ENCODE assay signal across 10 cellular contexts in genomic region chr7:6010370-6010769, GRCh38. TPM values are rescaled to one million over a fixed set of nuclear protein-coding genes. Genes with fewer than 3 reads are reported as not detected.
DNase-seq lines count a peak whose midpoint lies in the region; ATAC-seq, FAIRE-seq and TF ChIP-seq lines count a peak whose summit lies in the region.
"Not testable (repeated sequence)": the region's sequence is repeated elsewhere in the genome, so short reads cannot be mapped to it uniquely, and the experiment has no call there.
"Had no signal": no experiment of that assay in that cellular context is flagged by ENCODE, and none has a peak within 500 bp of the region (broad histone marks: within the 10 kb centered on the region; RNA-seq: fewer than 3 reads in every experiment).

No MANE protein-coding gene starts in this region.

- peak overlapping the region; percentile 86 for H3K4me3 Mint-ChIP-seq in activated CD4-positive, alpha-beta memory T cell treated with anti-CD3 and anti-CD28 coated beads, Interleukin-2, amount 10 ng/mL, durations not matched to agents 7 days and 5 days

- H3K9me3 Mint-ChIP-seq in activated CD4-positive, alpha-beta memory T cell treated with anti-CD3 and anti-CD28 coated beads, Interleukin-2, amount 10 ng/mL, durations not matched to agents 7 days and 5 days, result not testable (repeated sequence)

- H3K4me1 ChIP-seq in GM23248 (ENCODE audit: insufficient read depth) (peaks cover 32% of the 10 kb centered on the region), OCI-LY1 (ENCODE audit: insufficient read depth, low read length, severe bottlenecking) (peaks cover 27% of the 10 kb centered on the region), K562 (replicated peaks in 1 of 2; ENCODE audit: control insufficient read depth in 2 of 2, insufficient read depth in 2 of 2, low read length in 2 of 2) (peaks cover 12 to 15% of the 10 kb centered on the region in 2 experiments; a peak in 4 of 5 replicates), muscle layer of duodenum (ENCODE audit: control insufficient read depth in 1 of 2, insufficient read depth in 2 of 2, low read length in 2 of 2) (peaks cover 0 to 28% of the 10 kb centered on the region in 2 donors), skeletal muscle satellite cell (ENCODE audit: control insufficient read depth, insufficient read depth, low read length) (peaks cover 15% of the 10 kb centered on the region)

- not testable (repeated sequence) for H4K20me1 ChIP-seq in GM23248 (ENCODE audit: insufficient read depth); OCI-LY1 (ENCODE audit: insufficient read depth, low read length); K562 (replicated peaks; ENCODE audit: control insufficient read depth, insufficient read depth, low read length)

- H3K4me2 ChIP-seq in GM23248 (ENCODE audit: unreplicated experiment) (peak overlapping the region; percentile 91), OCI-LY1 (ENCODE audit: low read length) (peak overlapping the region; percentile 75), K562 (ENCODE audit: insufficient read depth, low read length) (peak overlapping the region; percentile 85; the same call in 1 of the 2 replicates), skeletal muscle satellite cell (ENCODE audit: low read length) (peak overlapping the region; percentile 87)

- H3K4me3 ChIP-seq in AG04449 (ENCODE audit: low read depth, low read length) (peak overlapping the region; percentile 13; the same call in 1 of the 2 replicates), GM23248 (peak overlapping the region; percentile 95), OCI-LY1 (ENCODE audit: low read depth, low read length, poor library complexity, severe bottlenecking) (peak overlapping the region; percentile 88), K562 (peak overlapping the region; percentile 65), fibroblast of villous mesenchyme (ENCODE audit: low read depth, low read length) (peak overlapping the region; percentile 77), skeletal muscle satellite cell (ENCODE audit: low read length) (peak overlapping the region; percentile 95)
- not testable (repeated sequence) for H3K4me3 ChIP-seq in muscle layer of duodenum (ENCODE audit: low read depth in 1 of 2, low read length in 2 of 2)

- not testable (repeated sequence) for DNase-seq in AG04449 (ENCODE audit: low read depth, low spot score); GM23248; activated CD4-positive, alpha-beta memory T cell treated with anti-CD3 and anti-CD28 coated beads, Interleukin-2, amount 10 ng/mL, durations not matched to agents 7 days and 5 days; K562 (ENCODE audit: extremely low read depth in 1 of 4, low spot score in 3 of 4); fibroblast of villous mesenchyme (ENCODE audit: low read depth)

- peaks cover 24% of the 10 kb centered on the region for H3K36me3 Mint-ChIP-seq in activated CD4-positive, alpha-beta memory T cell treated with anti-CD3 and anti-CD28 coated beads, Interleukin-2, amount 10 ng/mL, durations not matched to agents 7 days and 5 days (ENCODE audit: low read depth)

- not testable (repeated sequence) for BruUV-seq in K562 (replicated peaks; lab: Mats Ljungman, UMichigan)

- not testable (repeated sequence) for ATAC-seq in K562

- intact Hi-C loops in K562 (cut with micrococcal nuclease), result not testable (repeated sequence)

- H3K9me2 ChIP-seq in GM23248 (ENCODE audit: insufficient read depth); OCI-LY1 (ENCODE audit: low read depth, low read length): not testable (repeated sequence)

- H3K36me3 ChIP-seq in GM23248 (ENCODE audit: low read depth); muscle layer of duodenum (ENCODE audit: control insufficient read depth in 1 of 2, insufficient read depth in 2 of 2, low read length in 2 of 2): not testable (repeated sequence)
- H3K36me3 ChIP-seq in OCI-LY1 (ENCODE audit: insufficient read depth, low read length), result peaks cover 12% of the 10 kb centered on the region
- H3K36me3 ChIP-seq in K562 (ENCODE audit: control insufficient read depth, insufficient read depth, low read length), result peaks cover 41% of the 10 kb centered on the region; the same call in 2 of the 3 replicates
- peaks cover 15% of the 10 kb centered on the region for H3K36me3 ChIP-seq in skeletal muscle satellite cell (ENCODE audit: insufficient read depth, low read length)

- H3K27ac ChIP-seq in GM23248 (peak overlapping the region; percentile 88; the same call in 1 of the 2 replicates), K562 (ENCODE audit: extremely low read depth, low read depth, low read length) (peak overlapping the region; percentile 99; the same call in 1 of the 3 replicates), muscle layer of duodenum (ENCODE audit: low read length) (peak overlapping the region; percentile 29)
- H3K27ac ChIP-seq in OCI-LY1 (ENCODE audit: low read depth, low read length, poor library complexity, severe bottlenecking), result not testable (repeated sequence)

- POLR2A ChIA-PET in AG04449 (lab: Yijun Ruan, JAX), result not testable (repeated sequence)
- POLR2A ChIA-PET in activated CD4-positive, alpha-beta memory T cell treated with anti-CD3 and anti-CD28 coated beads, Interleukin-2, amount 10 ng/mL, durations not matched to agents 7 days and 5 days (lab: Charles Lee), result interaction anchor here (1.5 to 1.7 kb wide), 2 partner anchors 13 to 15 kb away, joined by 3 to 14 read pairs; no protein-coding TSS in a partner anchor
- POLR2A ChIA-PET in K562 (lab: Yijun Ruan, JAX), result interaction anchor here (1.3 to 2.0 kb wide), 3 partner anchors 11 to 46 kb away, joined by 3 to 10 read pairs (median 4); no protein-coding TSS in a partner anchor

- not testable (repeated sequence) for H3K9me1 ChIP-seq in K562 (ENCODE audit: control insufficient read depth, insufficient read depth, low read length)

- peak overlapping the region; percentile 84 for H3K27ac Mint-ChIP-seq in activated CD4-positive, alpha-beta memory T cell treated with anti-CD3 and anti-CD28 coated beads, Interleukin-2, amount 10 ng/mL, durations not matched to agents 7 days and 5 days

- peaks cover 53% of the 10 kb centered on the region for H3K4me1 Mint-ChIP-seq in activated CD4-positive, alpha-beta memory T cell treated with anti-CD3 and anti-CD28 coated beads, Interleukin-2, amount 10 ng/mL, durations not matched to agents 7 days and 5 days

- H3K79me2 ChIP-seq in GM23248 (ENCODE audit: insufficient read depth), result peaks cover 79% of the 10 kb centered on the region
- H3K79me2 ChIP-seq in OCI-LY1 (ENCODE audit: insufficient read depth, low read length), result not testable (repeated sequence)
- peaks cover 56% of the 10 kb centered on the region for H3K79me2 ChIP-seq in K562 (ENCODE audit: control insufficient read depth, insufficient read depth, low read length)

- TF ChIP-seq RAD21 in K562 (CRISPR knock-in tag; conservative IDR thresholded peaks at IDR 0.05 in 1 of 2, IDR thresholded peaks at IDR 0.05 in 1 of 2), result not testable (repeated sequence)

- H2AFZ ChIP-seq in GM23248; OCI-LY1 (ENCODE audit: low read length); K562 (ENCODE audit: low read depth, low read length): not testable (repeated sequence)

- H3K27me3 ChIP-seq in GM23248 (replicated peaks; ENCODE audit: insufficient read depth); OCI-LY1 (ENCODE audit: insufficient read depth, low read length); K562 (ENCODE audit: control insufficient read depth in 2 of 2, insufficient read depth in 2 of 2, low read length in 2 of 2); muscle layer of duodenum (ENCODE audit: low read depth, low read length); skeletal muscle satellite cell (ENCODE audit: control insufficient read depth, insufficient read depth, low read length): not testable (repeated sequence)

- H3K9ac ChIP-seq in GM23248 (peak overlapping the region; percentile 96), OCI-LY1 (ENCODE audit: low read length) (peak overlapping the region; percentile 49), K562 (ENCODE audit: insufficient read depth in 1 of 2, low read depth in 2 of 2, low read length in 2 of 2) (peak overlapping the region in 1 of 2 experiments; percentile 84; a peak in 2 of 4 replicates), skeletal muscle satellite cell (ENCODE audit: low read depth, low read length) (peak overlapping the region; percentile 95)

- TF ChIP-seq POLR2A in K562 (conservative IDR thresholded peaks at IDR 0.05), result not testable (repeated sequence)

- peaks cover 12% of the 10 kb centered on the region for H3F3A ChIP-seq in GM23248 (ENCODE audit: insufficient read depth)
- not testable (repeated sequence) for H3F3A ChIP-seq in OCI-LY1 (ENCODE audit: insufficient read depth, low read length)

- CTCF ChIA-PET in AG04449 (lab: Yijun Ruan, JAX), result interaction anchor here (2.1 kb wide), 1 partner anchor 341 kb away, joined by 4 read pairs; no protein-coding TSS in a partner anchor
- CTCF ChIA-PET in activated CD4-positive, alpha-beta memory T cell treated with anti-CD3 and anti-CD28 coated beads, Interleukin-2, amount 10 ng/mL, durations not matched to agents 7 days and 5 days (lab: Charles Lee), result interaction anchor here (2.8 to 4.3 kb wide), 2 partner anchors 13 to 16 kb away, joined by 11 to 23 read pairs; no protein-coding TSS in a partner anchor
- CTCF ChIA-PET in K562 (lab: Yijun Ruan, JAX; ENCODE audit: low intra/inter-chr PET ratio), result not testable (repeated sequence)

- H3K9me3 ChIP-seq in GM23248 (ENCODE audit: low read depth); OCI-LY1 (ENCODE audit: low read length); K562 (replicated peaks; ENCODE audit: control insufficient read depth, insufficient read depth, low read depth, low read length); muscle layer of duodenum (ENCODE audit: control insufficient read depth in 1 of 2, low read length in 2 of 2); skeletal muscle satellite cell (replicated peaks; ENCODE audit: low read length): not testable (repeated sequence)

- not testable (repeated sequence) for TF ChIP-seq CTCF in AG04449 (IDR thresholded peaks at IDR 0.05; ENCODE audit: insufficient read depth, low read length, missing control alignments); OCI-LY1 (IDR thresholded peaks at IDR 0.05; ENCODE audit: low read length); K562 (IDR thresholded peaks at IDR 0.05 in 2 of 3, conservative IDR thresholded peaks at IDR 0.05 in 1 of 3; ENCODE audit: insufficient read depth in 2 of 3, low read depth in 1 of 3, low read length in 3 of 3); fibroblast of villous mesenchyme (IDR thresholded peaks at IDR 0.05; ENCODE audit: insufficient read depth, low read depth, low read length)

- in situ Hi-C loops in GM23248 (cut with MboI), result loop anchor here (25.0 kb wide), 1 partner anchor 148 kb away; no protein-coding TSS in a partner anchor
- in situ Hi-C loops in K562 (cut with MboI), result not testable (repeated sequence)

- H3K27me3 Mint-ChIP-seq in activated CD4-positive, alpha-beta memory T cell treated with anti-CD3 and anti-CD28 coated beads, Interleukin-2, amount 10 ng/mL, durations not matched to agents 7 days and 5 days, result not testable (repeated sequence)

- TF ChIP-seq EP300 in K562 (IDR thresholded peaks at IDR 0.05; ENCODE audit: low read length), result not testable (repeated sequence)

- not testable (repeated sequence) for FAIRE-seq in K562 (lab: Jason Lieb, UNC)

- 88 to 92% methylated on average over 8 of the region's 8 CpGs for WGBS in GM23248 (ENCODE audit: low coverage in 1 of 2, low lambda C conversion rate in 2 of 2, missing lambda C conversion rate in 2 of 2), 2 experiments
- 62% methylated on average over 8 of the region's 8 CpGs for WGBS in K562 (ENCODE audit: insufficient coverage, low coverage, missing lambda C conversion rate)

RNA-seq across cellular contexts. Expression of gene AIMP2, which starts 1.3 kb away (rescaled TPM):
- 57.7 and 74.6 TPM in 2 replicates for total RNA-seq in GM23248 (2014; rRNA removed; shearing (Covaris generic))
- polyA plus RNA-seq in GM23248 (2016; fragmentation: Nextera tagmentation; extraction: Ambion mirVana) (78.1 and 82.8 TPM in 2 replicates), K562 (2011; rRNA removed) (57.8 and 69.3 TPM in 2 replicates), K562 (2014; fragmentation: Illumina TruSeq; extraction: Trizol) (57.6 and 70.8 TPM in 2 replicates), K562 (2014; fragmentation: Nextera tagmentation; extraction: Ambion mirVana) (10 to 100 TPM; 47.5 to 63.5 TPM), K562 (2014; rRNA removed) (65.7 and 73.7 TPM in 2 replicates)
- 10 to 100 TPM; 21.9 to 22.3 TPM for total RNA-seq in activated CD4-positive, alpha-beta memory T cell treated with anti-CD3 and anti-CD28 coated beads, Interleukin-2, amount 10 ng/mL, durations not matched to agents 7 days and 5 days
- total RNA-seq in K562 (2011; cell fraction: chromatin; rRNA removed; ENCODE audit: low replicate concordance), result 17.5 and 24.0 TPM in 2 replicates
- 26.6 and 32.2 TPM in 2 replicates for total RNA-seq in K562 (2011; cell fraction: nucleolus; rRNA removed)
- total RNA-seq in K562 (2011; cell fraction: nucleoplasm; rRNA removed), result 28.0 and 29.7 TPM in 2 replicates
- total RNA-seq in K562 (2014; rRNA removed) (83.5 and 84.9 TPM in 2 replicates), K562 (2014; rRNA removed; fragmentation: Illumina TruSeq; extraction: Trizol) (47.2 and 51.8 TPM in 2 replicates), K562 (2015; rRNA removed; fragmentation: Illumina TruSeq; extraction: Trizol) (66.4 and 67.0 TPM in 2 replicates), K562 (2021) (62.5 and 65.8 TPM in 2 replicates), fibroblast of villous mesenchyme (54.4 and 63.1 TPM in 2 replicates)
- polyA plus RNA-seq in K562 (2011; cell fraction: cytosol; rRNA removed), result 79.2 and 95.7 TPM in 2 replicates
- polyA plus RNA-seq in K562 (2011; cell fraction: nucleus; rRNA removed), result 23.6 and 26.8 TPM in 2 replicates
- polyA plus RNA-seq in K562 (2012), result 44.7 and 52.9 TPM in 2 replicates
- polyA minus RNA-seq in K562 (2011; rRNA and poly(A)+ RNA removed), result 48.0 and 62.2 TPM in 2 replicates
- polyA minus RNA-seq in K562 (2011; cell fraction: cytosol; rRNA and poly(A)+ RNA removed), result 42.0 and 45.0 TPM in 2 replicates
- polyA minus RNA-seq in K562 (2011; cell fraction: nucleus; rRNA and poly(A)+ RNA removed), result 17.5 and 27.1 TPM in 2 replicates
- total RNA-seq in skeletal muscle satellite cell (2012; rRNA removed), result 81.4 and 99.2 TPM in 2 replicates

RNA-seq across cellular contexts. Expression of gene PMS2, which starts 1.5 kb away (rescaled TPM):
- 12.8 and 17.1 TPM in 2 replicates for total RNA-seq in GM23248 (2014; rRNA removed; shearing (Covaris generic))
- 7.4 and 8.9 TPM in 2 replicates for polyA plus RNA-seq in GM23248 (2016; fragmentation: Nextera tagmentation; extraction: Ambion mirVana)
- total RNA-seq in activated CD4-positive, alpha-beta memory T cell treated with anti-CD3 and anti-CD28 coated beads, Interleukin-2, amount 10 ng/mL, durations not matched to agents 7 days and 5 days, result 10 to 100 TPM; 19.7 to 21.2 TPM
- total RNA-seq in K562 (2011; cell fraction: chromatin; rRNA removed; ENCODE audit: low replicate concordance), result 31.4 and 52.9 TPM in 2 replicates
- 18.7 and 19.1 TPM in 2 replicates for total RNA-seq in K562 (2011; cell fraction: nucleolus; rRNA removed)
- 23.8 and 24.4 TPM in 2 replicates for total RNA-seq in K562 (2011; cell fraction: nucleoplasm; rRNA removed)
- 13.4 and 17.8 TPM in 2 replicates for total RNA-seq in K562 (2014; rRNA removed)
- 21.9 and 23.2 TPM in 2 replicates for total RNA-seq in K562 (2014; rRNA removed; fragmentation: Illumina TruSeq; extraction: Trizol)
- total RNA-seq in K562 (2015; rRNA removed; fragmentation: Illumina TruSeq; extraction: Trizol), result 24.9 and 27.6 TPM in 2 replicates
- total RNA-seq in K562 (2021), result 17.4 and 17.9 TPM in 2 replicates
- polyA plus RNA-seq in K562 (2011; rRNA removed), result 16.2 and 16.5 TPM in 2 replicates
- 6.4 and 10.0 TPM in 2 replicates for polyA plus RNA-seq in K562 (2011; cell fraction: cytosol; rRNA removed)
- 11.3 and 12.9 TPM in 2 replicates for polyA plus RNA-seq in K562 (2011; cell fraction: nucleus; rRNA removed)
- 11.6 and 13.7 TPM in 2 replicates for polyA plus RNA-seq in K562 (2012)
- polyA plus RNA-seq in K562 (2014; fragmentation: Illumina TruSeq; extraction: Trizol), result 16.3 and 20.0 TPM in 2 replicates
- 1 to 10 TPM; 4.9 to 6.5 TPM for polyA plus RNA-seq in K562 (2014; fragmentation: Nextera tagmentation; extraction: Ambion mirVana)
- 12.2 and 12.6 TPM in 2 replicates for polyA plus RNA-seq in K562 (2014; rRNA removed)
- polyA minus RNA-seq in K562 (2011; rRNA and poly(A)+ RNA removed), result 27.2 and 27.6 TPM in 2 replicates
- 11.7 and 12.6 TPM in 2 replicates for polyA minus RNA-seq in K562 (2011; cell fraction: cytosol; rRNA and poly(A)+ RNA removed)
- polyA minus RNA-seq in K562 (2011; cell fraction: nucleus; rRNA and poly(A)+ RNA removed), result 7.4 and 15.4 TPM in 2 replicates
- total RNA-seq in fibroblast of villous mesenchyme, result 16.8 and 23.3 TPM in 2 replicates
- total RNA-seq in skeletal muscle satellite cell (2012; rRNA removed), result 18.8 and 22.3 TPM in 2 replicates

RNA-seq across cellular contexts. Expression of gene ANKRD61, which starts 20.8 kb away (rescaled TPM):
- not detected in 2 replicates for total RNA-seq in GM23248 (2014; rRNA removed; shearing (Covaris generic))
- polyA plus RNA-seq in GM23248 (2016; fragmentation: Nextera tagmentation; extraction: Ambion mirVana) (0.24 and 0.41 TPM in 2 replicates), K562 (2011; rRNA removed) (0.10 TPM in 1 of 2 replicates, not detected in the other), K562 (2014; fragmentation: Illumina TruSeq; extraction: Trizol) (0.09 and 0.12 TPM in 2 replicates), K562 (2014; fragmentation: Nextera tagmentation; extraction: Ambion mirVana) (under 1 TPM; 0.08 to 0.11 TPM), K562 (2014; rRNA removed) (not detected in 2 replicates)
- under 1 TPM in 1 of 2 experiments, not detected in 1; 0.20 TPM for total RNA-seq in activated CD4-positive, alpha-beta memory T cell treated with anti-CD3 and anti-CD28 coated beads, Interleukin-2, amount 10 ng/mL, durations not matched to agents 7 days and 5 days
- total RNA-seq in K562 (2011; cell fraction: chromatin; rRNA removed; ENCODE audit: low replicate concordance), result not detected in 2 replicates
- total RNA-seq in K562 (2011; cell fraction: nucleolus; rRNA removed), result not detected in 2 replicates
- not detected in 2 replicates for total RNA-seq in K562 (2011; cell fraction: nucleoplasm; rRNA removed)
- total RNA-seq in K562 (2014; rRNA removed) (not detected in 2 replicates), K562 (2014; rRNA removed; fragmentation: Illumina TruSeq; extraction: Trizol) (not detected in 2 replicates), K562 (2015; rRNA removed; fragmentation: Illumina TruSeq; extraction: Trizol) (not detected in 2 replicates), K562 (2021) (not detected in 2 replicates), fibroblast of villous mesenchyme (not detected in 2 replicates)
- polyA plus RNA-seq in K562 (2011; cell fraction: cytosol; rRNA removed), result 0.04 TPM in 2 replicates
- polyA plus RNA-seq in K562 (2011; cell fraction: nucleus; rRNA removed), result 0.17 TPM in 1 of 2 replicates, not detected in the other
- 0.59 and 1.0 TPM in 2 replicates for polyA plus RNA-seq in K562 (2012)
- not detected in 2 replicates for polyA minus RNA-seq in K562 (2011; rRNA and poly(A)+ RNA removed)
- not detected in 2 replicates for polyA minus RNA-seq in K562 (2011; cell fraction: cytosol; rRNA and poly(A)+ RNA removed)
- not detected in 2 replicates for polyA minus RNA-seq in K562 (2011; cell fraction: nucleus; rRNA and poly(A)+ RNA removed)
- total RNA-seq in skeletal muscle satellite cell (2012; rRNA removed), result 0.22 and 0.51 TPM in 2 replicates
- total RNA-seq: colonic mucosa, temporal lobe had no signal

RNA-seq across cellular contexts. Expression of gene RSPH10B, which starts 39.9 kb away (rescaled TPM):
- total RNA-seq in GM23248 (2014; rRNA removed; shearing (Covaris generic)), result not detected in 2 replicates
- polyA plus RNA-seq in GM23248 (2016; fragmentation: Nextera tagmentation; extraction: Ambion mirVana), result not detected in 2 replicates
- not detected for total RNA-seq in activated CD4-positive, alpha-beta memory T cell treated with anti-CD3 and anti-CD28 coated beads, Interleukin-2, amount 10 ng/mL, durations not matched to agents 7 days and 5 days
- total RNA-seq in K562 (2011; cell fraction: chromatin; rRNA removed; ENCODE audit: low replicate concordance), result 0.63 and 1.3 TPM in 2 replicates
- not detected in 2 replicates for total RNA-seq in K562 (2011; cell fraction: nucleolus; rRNA removed)
- 0.15 TPM in 1 of 2 replicates, not detected in the other for total RNA-seq in K562 (2011; cell fraction: nucleoplasm; rRNA removed)
- 0.12 TPM in 1 of 2 replicates, not detected in the other for total RNA-seq in K562 (2014; rRNA removed)
- not detected in 2 replicates for total RNA-seq in K562 (2014; rRNA removed; fragmentation: Illumina TruSeq; extraction: Trizol)
- total RNA-seq in K562 (2015; rRNA removed; fragmentation: Illumina TruSeq; extraction: Trizol), result 0.38 TPM in 1 of 2 replicates, not detected in the other
- total RNA-seq in K562 (2021), result not detected in 2 replicates
- polyA plus RNA-seq in K562 (2011; rRNA removed), result 0.03 TPM in 1 of 2 replicates, not detected in the other
- 0.41 TPM in 1 of 2 replicates, not detected in the other for polyA plus RNA-seq in K562 (2011; cell fraction: cytosol; rRNA removed)
- not detected in 2 replicates for polyA plus RNA-seq in K562 (2011; cell fraction: nucleus; rRNA removed)
- 0.03 and 0.07 TPM in 2 replicates for polyA plus RNA-seq in K562 (2012)
- 0.07 and 0.09 TPM in 2 replicates for polyA plus RNA-seq in K562 (2014; fragmentation: Illumina TruSeq; extraction: Trizol)
- polyA plus RNA-seq in K562 (2014; fragmentation: Nextera tagmentation; extraction: Ambion mirVana), result under 1 TPM in 1 of 2 experiments, not detected in 1; 0.01 TPM
- polyA plus RNA-seq in K562 (2014; rRNA removed), result not detected in 2 replicates
- not detected in 2 replicates for polyA minus RNA-seq in K562 (2011; rRNA and poly(A)+ RNA removed)
- polyA minus RNA-seq in K562 (2011; cell fraction: cytosol; rRNA and poly(A)+ RNA removed), result not detected in 2 replicates
- 0.33 TPM in 1 of 2 replicates, not detected in the other for polyA minus RNA-seq in K562 (2011; cell fraction: nucleus; rRNA and poly(A)+ RNA removed)
- total RNA-seq in fibroblast of villous mesenchyme, result under 0.01 TPM in 1 of 2 replicates, not detected in the other
- under 0.01 TPM in 1 of 2 replicates, not detected in the other for total RNA-seq in skeletal muscle satellite cell (2012; rRNA removed)
- total RNA-seq: colonic mucosa had no signal

RNA-seq across cellular contexts. Expression of gene EIF2AK1, which starts 48.6 kb away (rescaled TPM):
- 103 and 173 TPM in 2 replicates for total RNA-seq in GM23248 (2014; rRNA removed; shearing (Covaris generic))
- polyA plus RNA-seq in GM23248 (2016; fragmentation: Nextera tagmentation; extraction: Ambion mirVana), result 102 and 113 TPM in 2 replicates
- 100 to 1,000 TPM; 118 to 124 TPM for total RNA-seq in activated CD4-positive, alpha-beta memory T cell treated with anti-CD3 and anti-CD28 coated beads, Interleukin-2, amount 10 ng/mL, durations not matched to agents 7 days and 5 days
- total RNA-seq in K562 (2011; cell fraction: chromatin; rRNA removed; ENCODE audit: low replicate concordance), result 242 and 302 TPM in 2 replicates
- total RNA-seq in K562 (2011; cell fraction: nucleolus; rRNA removed), result 102 and 107 TPM in 2 replicates
- total RNA-seq in K562 (2011; cell fraction: nucleoplasm; rRNA removed), result 134 and 136 TPM in 2 replicates
- 213 and 429 TPM in 2 replicates for total RNA-seq in K562 (2014; rRNA removed)
- 53.4 and 63.1 TPM in 2 replicates for total RNA-seq in K562 (2014; rRNA removed; fragmentation: Illumina TruSeq; extraction: Trizol)
- 39.1 and 42.2 TPM in 2 replicates for total RNA-seq in K562 (2015; rRNA removed; fragmentation: Illumina TruSeq; extraction: Trizol)
- total RNA-seq in K562 (2021), result 148 and 160 TPM in 2 replicates
- polyA plus RNA-seq in K562 (2011; rRNA removed), result 145 and 147 TPM in 2 replicates
- polyA plus RNA-seq in K562 (2011; cell fraction: cytosol; rRNA removed), result 125 and 126 TPM in 2 replicates
- polyA plus RNA-seq in K562 (2011; cell fraction: nucleus; rRNA removed), result 165 and 175 TPM in 2 replicates
- 87.1 and 139 TPM in 2 replicates for polyA plus RNA-seq in K562 (2012)
- polyA plus RNA-seq in K562 (2014; fragmentation: Illumina TruSeq; extraction: Trizol), result 125 and 149 TPM in 2 replicates
- 10 to 100 TPM; 28.8 to 42.3 TPM for polyA plus RNA-seq in K562 (2014; fragmentation: Nextera tagmentation; extraction: Ambion mirVana)
- 142 and 180 TPM in 2 replicates for polyA plus RNA-seq in K562 (2014; rRNA removed)
- 165 and 204 TPM in 2 replicates for polyA minus RNA-seq in K562 (2011; rRNA and poly(A)+ RNA removed)
- 74.7 and 86.0 TPM in 2 replicates for polyA minus RNA-seq in K562 (2011; cell fraction: cytosol; rRNA and poly(A)+ RNA removed)
- polyA minus RNA-seq in K562 (2011; cell fraction: nucleus; rRNA and poly(A)+ RNA removed), result 75.7 and 122 TPM in 2 replicates
- total RNA-seq in fibroblast of villous mesenchyme, result 60.0 and 71.5 TPM in 2 replicates
- total RNA-seq in skeletal muscle satellite cell (2012; rRNA removed), result 121 and 159 TPM in 2 replicates
